1 cellular context compared by ENCODE assay signal in genomic region chr2:47272031-47272864, GRCh38.
TF ChIP-seq lines count a peak whose summit lies in the region.

No MANE protein-coding gene starts in this region.

TF ChIP-seq in HepG2, 621 proteins besides CTCF, POLR2A, EP300 and RAD21 (continued from another document):
- TF ChIP-seq IRF2 (CRISPR knock-in tag; IDR thresholded peaks at IDR 0.05) (no peak; the same call in 1 of the 2 replicates), ZNF563 (CRISPR knock-in tag; IDR thresholded peaks at IDR 0.05) (peak; percentile 83), GABPB1 (CRISPR knock-in tag; IDR thresholded peaks at IDR 0.05) (peak; percentile 91), ZSCAN9 (CRISPR knock-in tag; IDR thresholded peaks at IDR 0.05; ENCODE audit: borderline replicate concordance) (0 out of 2 replicates have a peak, but pooled peaks have one; percentile 54), ZNF337 (CRISPR knock-in tag; IDR thresholded peaks at IDR 0.05; ENCODE audit: borderline replicate concordance, low read depth) (no peak), ZNF569 (CRISPR knock-in tag; IDR thresholded peaks at IDR 0.05; ENCODE audit: borderline replicate concordance) (no peak), SRSF4 (IDR thresholded peaks at IDR 0.05; ENCODE audit: low read depth, low read length, poor library complexity, severe bottlenecking) (no peak), GZF1 (CRISPR knock-in tag; IDR thresholded peaks at IDR 0.05) (0 out of 2 replicates have a peak, but pooled peaks have one; percentile 28), ZBTB4 (CRISPR knock-in tag; IDR thresholded peaks at IDR 0.05; ENCODE audit: borderline replicate concordance) (no peak), PHF8 (CRISPR knock-in tag; IDR thresholded peaks at IDR 0.05) (peak; percentile 78), ZNF121 (CRISPR knock-in tag; IDR thresholded peaks at IDR 0.05) (no peak), ZNF20 (CRISPR knock-in tag; IDR thresholded peaks at IDR 0.05) (no peak), UBTF (CRISPR knock-in tag; IDR thresholded peaks at IDR 0.05) (peak; percentile 52; the same call in 1 of the 2 replicates), POLR2AphosphoS2 (IDR thresholded peaks at IDR 0.05; ENCODE audit: low read depth, low read length) (no peak), ZBTB44 (CRISPR knock-in tag; IDR thresholded peaks at IDR 0.05) (no peak; the same call in 1 of the 2 replicates), PCBP1 (IDR thresholded peaks at IDR 0.05; ENCODE audit: borderline replicate concordance, low read depth, low read length) (no peak), HMG20B (CRISPR knock-in tag; conservative IDR thresholded peaks at IDR 0.05) (no peak), BRF2 (CRISPR knock-in tag; IDR thresholded peaks at IDR 0.05) (no peak), ZNF451 (CRISPR knock-in tag; IDR thresholded peaks at IDR 0.05) (peak; percentile 78; the same call in 1 of the 2 replicates), THYN1 (CRISPR knock-in tag; IDR thresholded peaks at IDR 0.05; ENCODE audit: borderline replicate concordance, low read depth) (no peak), ZSCAN25 (CRISPR knock-in tag; IDR thresholded peaks at IDR 0.05) (no peak; the same call in 1 of the 2 replicates), GATAD1 (CRISPR knock-in tag; IDR thresholded peaks at IDR 0.05) (no peak), ZFP36 (IDR thresholded peaks at IDR 0.05; ENCODE audit: borderline replicate concordance, low read depth, low read length, partially characterized antibody) (no peak), BRD4 (CRISPR knock-in tag; IDR thresholded peaks at IDR 0.05) (no peak), NCOA2 (CRISPR knock-in tag; IDR thresholded peaks at IDR 0.05) (no peak; the same call in 1 of the 2 replicates), ZNF703 (CRISPR knock-in tag; IDR thresholded peaks at IDR 0.05; ENCODE audit: borderline replicate concordance) (no peak), PBX2 (CRISPR knock-in tag; IDR thresholded peaks at IDR 0.05) (no peak), PHF5A (CRISPR knock-in tag; IDR thresholded peaks at IDR 0.05; ENCODE audit: low read depth, unreplicated experiment) (no peak), GMEB2 (CRISPR knock-in tag; IDR thresholded peaks at IDR 0.05; ENCODE audit: low read depth) (no peak), ZXDC (CRISPR knock-in tag; IDR thresholded peaks at IDR 0.05) (0 out of 2 replicates have a peak, but pooled peaks have one; percentile 50), NCOR1 (IDR thresholded peaks at IDR 0.05; ENCODE audit: borderline replicate concordance, low read length) (no peak), GFI1 (CRISPR knock-in tag; IDR thresholded peaks at IDR 0.05; ENCODE audit: borderline replicate concordance) (no peak; the same call in 1 of the 2 replicates), ZNF660 (CRISPR knock-in tag; IDR thresholded peaks at IDR 0.05; ENCODE audit: borderline replicate concordance, low read depth) (no peak), HCFC1 (IDR thresholded peaks at IDR 0.05; ENCODE audit: low read depth, low read length) (no peak), ZNF850 (CRISPR knock-in tag; conservative IDR thresholded peaks at IDR 0.05) (no peak), ZSCAN31 (CRISPR knock-in tag; IDR thresholded peaks at IDR 0.05; ENCODE audit: low read depth) (no peak; the same call in 1 of the 2 replicates), SIX4 (CRISPR knock-in tag; IDR thresholded peaks at IDR 0.05) (peak; percentile 53; the same call in 1 of the 2 replicates), SIN3B (IDR thresholded peaks at IDR 0.05; ENCODE audit: low read length) (no peak), TAF1 (CRISPR knock-in tag; IDR thresholded peaks at IDR 0.05) (peak; percentile 67), IKZF4 (CRISPR knock-in tag; IDR thresholded peaks at IDR 0.05; ENCODE audit: borderline replicate concordance, low read depth, not compliant biosample characterization) (no peak), ADNP (CRISPR knock-in tag; IDR thresholded peaks at IDR 0.05) (no peak), ERF (CRISPR knock-in tag; IDR thresholded peaks at IDR 0.05) (peak; percentile 88), ZNF75D (CRISPR knock-in tag; IDR thresholded peaks at IDR 0.05; ENCODE audit: borderline replicate concordance) (no peak), ZNF317 (CRISPR knock-in tag; IDR thresholded peaks at IDR 0.05) (peak; percentile 34; the same call in 1 of the 2 replicates), ZNF468 (CRISPR knock-in tag; IDR thresholded peaks at IDR 0.05) (no peak), ZNF430 (CRISPR knock-in tag; IDR thresholded peaks at IDR 0.05) (no peak), MAFF (IDR thresholded peaks at IDR 0.05; ENCODE audit: low read depth, low read length) (no peak), FOXM1 (CRISPR knock-in tag; IDR thresholded peaks at IDR 0.05) (no peak), PLRG1 (conservative IDR thresholded peaks at IDR 0.05) (no peak), ZFP90 (CRISPR knock-in tag; IDR thresholded peaks at IDR 0.05; ENCODE audit: borderline replicate concordance) (no peak), ZFX (CRISPR knock-in tag; IDR thresholded peaks at IDR 0.05; ENCODE audit: low read depth) (peak; percentile 91), MATR3 (CRISPR knock-in tag; IDR thresholded peaks at IDR 0.05) (0 out of 2 replicates have a peak, but pooled peaks have one; percentile 27), PTBP1 (IDR thresholded peaks at IDR 0.05; ENCODE audit: low read depth, low read length, poor library complexity, severe bottlenecking) (peak; percentile 61)
